17 cellular contexts compared by ENCODE assay signal in genomic region chr15:82140859-82141258, GRCh38.
DNase-seq lines count a peak whose midpoint lies in the region; ATAC-seq, FAIRE-seq and TF ChIP-seq lines count a peak whose summit lies in the region.
"Had no signal": no experiment of that assay in that cellular context is flagged by ENCODE, and none has a peak within 500 bp of the region (broad histone marks: within the 10 kb centered on the region; RNA-seq: fewer than 3 reads in every experiment).

No MANE protein-coding gene starts in this region.

- no peaks in the 10 kb centered on the region for H3F3A ChIP-seq in PC-9 (ENCODE audit: insufficient read depth, low read depth)
- H3F3A ChIP-seq in SK-N-SH (replicated peaks; ENCODE audit: insufficient read depth) = peaks cover 15% of the 10 kb centered on the region

- dilution Hi-C loops in IMR-90 (cut with HindIII; ENCODE audit: low sequenced_read_pairs, unreplicated experiment) = no loop called here

- CTCF ChIA-PET in IMR-90 (lab: Yijun Ruan, JAX) = interaction anchor here (1.0 to 1.8 kb wide), 4 partner anchors 10 to 58 kb away, joined by 3 to 16 read pairs (median 4); no protein-coding TSS in a partner anchor
- CTCF ChIA-PET in PC-9 (lab: Charles Lee) = interaction anchor here (1.6 kb wide), 1 partner anchor 33 kb away, joined by 10 read pairs; no protein-coding TSS in a partner anchor
- CTCF ChIA-PET in SK-N-SH (lab: Yijun Ruan, JAX) = interaction anchor here (0.9 to 2.5 kb wide), 10 partner anchors 9 to 98 kb away, joined by 3 to 15 read pairs (median 6); no protein-coding TSS in a partner anchor

- no peak overlapping the region for H3K56ac ChIP-seq in IMR-90 (ENCODE audit: extremely low read depth, insufficient read depth, low read length)

- H3K27me3 Mint-ChIP-seq in osteocyte (ENCODE audit: unreplicated experiment) = no peaks in the 10 kb centered on the region
- H3K27me3 Mint-ChIP-seq: activated naive CD8-positive, alpha-beta T cell treated with anti-CD3 and anti-CD28 coated beads, Interleukin-2, amount 10 ng/mL, durations not matched to agents 7 days and 5 days had no signal

- WGBS in IMR-90 (ENCODE audit: extremely low coverage in 2 of 2, insufficient read length in 1 of 2), 2 experiments = no CpG with 5 or more reads among the region's 2 CpGs
- 95% methylated on average over 2 of the region's 2 CpGs for WGBS in SK-N-SH (ENCODE audit: low lambda C conversion rate)

- H3K14ac ChIP-seq in IMR-90 (replicated peaks; ENCODE audit: low read depth, low read length) = no peak overlapping the region

- no peak for TF ChIP-seq POLR2A in IMR-90 (IDR thresholded peaks at IDR 0.05; ENCODE audit: low read depth, low read length)

- no peak for FAIRE-seq in HTR-8/SVneo (lab: Jason Lieb, UNC)
- FAIRE-seq: HepG2 had no signal

- H4K8ac ChIP-seq in IMR-90 (ENCODE audit: low read depth in 2 of 2, low read length in 2 of 2) = no peak overlapping the region

- no peak overlapping the region for H2AFZ ChIP-seq in IMR-90 (replicated peaks; ENCODE audit: low read length, poor library complexity)
- no peak overlapping the region for H2AFZ ChIP-seq in PC-9
- no peak overlapping the region for H2AFZ ChIP-seq in SK-N-SH (ENCODE audit: low read depth)

- H3K36me3 ChIP-seq in IMR-90 (ENCODE audit: control insufficient read depth, insufficient read depth, low read length) = peaks cover 2% of the 10 kb centered on the region; the same call in 1 of the 2 replicates
- H3K36me3 ChIP-seq in PC-9 (ENCODE audit: low read depth) = no peaks in the 10 kb centered on the region
- H3K36me3 ChIP-seq in SK-N-SH (replicated peaks in 1 of 2; ENCODE audit: control insufficient read depth in 1 of 2, insufficient read depth in 2 of 2, low read length in 1 of 2) = peaks cover 22 to 24% of the 10 kb centered on the region in 2 experiments
- H3K36me3 ChIP-seq: ovary had no signal

- H4K5ac ChIP-seq in IMR-90 (ENCODE audit: low read depth, low read length) = peak overlapping the region; percentile 64; the same call in 1 of the 2 replicates

- in situ Hi-C loops in IMR-90 (cut with MboI; ENCODE audit: low sequenced_read_pairs) = no loop called here

- peak overlapping the region; percentile 89 for H3K27ac Mint-ChIP-seq in osteocyte (ENCODE audit: unreplicated experiment)
- H3K27ac Mint-ChIP-seq: activated naive CD8-positive, alpha-beta T cell treated with anti-CD3 and anti-CD28 coated beads, Interleukin-2, amount 10 ng/mL, durations not matched to agents 7 days and 5 days had no signal

- H3K4me1 ChIP-seq in IMR-90 (ENCODE audit: control insufficient read depth, insufficient read depth, low read length) = peaks cover 7% of the 10 kb centered on the region
- H3K4me1 ChIP-seq in PC-9 (replicated peaks; ENCODE audit: insufficient read depth) = peaks cover 15% of the 10 kb centered on the region; the same call in 1 of the 2 replicates
- peaks cover 3% of the 10 kb centered on the region in 2 experiments; a peak in 3 of 4 replicates for H3K4me1 ChIP-seq in SK-N-SH (ENCODE audit: control insufficient read depth in 1 of 2, insufficient read depth in 2 of 2, low read depth in 1 of 2, low read length in 1 of 2)
- H3K4me1 ChIP-seq: testis had no signal

- H2AK9ac ChIP-seq in IMR-90 (replicated peaks; ENCODE audit: low read depth, low read length, poor library complexity) = no peak overlapping the region

- H3K9me3 ChIP-seq in IMR-90 (ENCODE audit: control insufficient read depth, insufficient read depth, low read length) (no peaks in the 10 kb centered on the region), PC-9 (ENCODE audit: insufficient read depth, low read depth) (no peaks in the 10 kb centered on the region), SK-N-SH (no peaks in the 10 kb centered on the region)
- H3K9me3 ChIP-seq: ovary, testis had no signal

- no peak overlapping the region for H2BK120ac ChIP-seq in IMR-90 (ENCODE audit: low read depth, low read length)

- POLR2A ChIA-PET in IMR-90 (lab: Charles Lee; ENCODE audit: unreplicated experiment) (no interaction called here), PC-9 (lab: Charles Lee; ENCODE audit: unreplicated experiment) (interaction anchor here (0.5 to 0.6 kb wide), 2 partner anchors 17 to 32 kb away, joined by 3 read pairs; no protein-coding TSS in a partner anchor), SK-N-SH (lab: Yijun Ruan, JAX) (interaction anchor here (1.2 kb wide), 1 partner anchor 95 kb away, joined by 3 read pairs; the partner anchor contains the start of gene MEX3B)

- TF ChIP-seq RAD21 in IMR-90 (IDR thresholded peaks at IDR 0.05; ENCODE audit: low read length) = no peak
- TF ChIP-seq RAD21 in SK-N-SH (IDR thresholded peaks at IDR 0.05; ENCODE audit: low read length) = no peak

- intact Hi-C loops in IMR-90 (cut with micrococcal nuclease) (no loop called here), PC-9 (cut with micrococcal nuclease; ENCODE audit: unreplicated experiment) (loop anchor here (10.0 kb wide), 1 partner anchor 1596 kb away; no protein-coding TSS in a partner anchor)

- peaks cover 11% of the 10 kb centered on the region for H3K36me3 Mint-ChIP-seq in osteocyte (ENCODE audit: unreplicated experiment)

- H3K9me2 ChIP-seq in PC-9 (ENCODE audit: insufficient read depth) (no peaks in the 10 kb centered on the region), SK-N-SH (no peaks in the 10 kb centered on the region)

- H3K27me3 ChIP-seq in IMR-90 (ENCODE audit: control insufficient read depth, insufficient read depth, low read length) (no peaks in the 10 kb centered on the region), PC-9 (ENCODE audit: insufficient read depth, low read depth) (no peaks in the 10 kb centered on the region), SK-N-SH (ENCODE audit: insufficient read depth) (no peaks in the 10 kb centered on the region)
- H3K27me3 ChIP-seq: ovary, testis had no signal

- DNase-seq in IMR-90 = no peak
- DNase-seq in PC-9 = peak in 1 of 2 experiments; percentile 80
- peak; percentile 83 for DNase-seq in epithelial cell of esophagus (ENCODE audit: low read depth)
- DNase-seq in osteocyte (ENCODE audit: extremely low spot score, unreplicated experiment) = no peak
- DNase-seq in HTR-8/SVneo (ENCODE audit: insufficient read length, low spot score) = no peak
- no peak for DNase-seq in SK-N-SH
- DNase-seq: activated CD4-positive, alpha-beta T cell treated with anti-CD3 and anti-CD28 coated beads, Interleukin-2, amount 50 U/mL, for 48 hours; activated naive CD8-positive, alpha-beta T cell treated with anti-CD3 and anti-CD28 coated beads, Interleukin-2, amount 10 ng/mL, durations not matched to agents 7 days and 5 days; activated T-cell treated with anti-CD3 and anti-CD28 coated beads, Interleukin-2, amount 50 U/mL, for 4 hours; hypothalamus; MM.1S; NCI-H1930; ovary; stimulated activated CD4-positive, alpha-beta T cell treated with anti-CD3 and anti-CD28 coated beads, Interleukin-4, amount 100 ng/mL, for 4 hours; testis had no signal

- H3K4me1 Mint-ChIP-seq in osteocyte (ENCODE audit: unreplicated experiment) = peaks cover 31% of the 10 kb centered on the region

- BruUV-seq in IMR-90 (replicated peaks; lab: Mats Ljungman, UMichigan) (no TSS peak), PC-9 (replicated peaks; lab: Mats Ljungman, UMichigan) (no TSS peak)

- H3K79me2 ChIP-seq in PC-9 (ENCODE audit: low read depth) (no peaks in the 10 kb centered on the region), SK-N-SH (ENCODE audit: insufficient read depth) (no peaks in the 10 kb centered on the region)

- H3K4me2 ChIP-seq in IMR-90 (ENCODE audit: low read depth, low read length) = no peak overlapping the region
- 0 out of 2 replicates have a peak overlapping the region, but pooled peaks have one; percentile 19 for H3K4me2 ChIP-seq in PC-9
- H3K4me2 ChIP-seq in SK-N-SH = no peak overlapping the region

- H4K20me1 ChIP-seq in IMR-90 (ENCODE audit: insufficient read depth, low read length) (no peaks in the 10 kb centered on the region), PC-9 (ENCODE audit: insufficient read depth) (no peaks in the 10 kb centered on the region), SK-N-SH (ENCODE audit: insufficient read depth) (no peaks in the 10 kb centered on the region)

- H3K4ac ChIP-seq in IMR-90 (ENCODE audit: low read depth, low read length) = no peak overlapping the region

- TF ChIP-seq CTCF in IMR-90 (conservative IDR thresholded peaks at IDR 0.05; ENCODE audit: low read depth, low read length) = no peak
- no peak for TF ChIP-seq CTCF in PC-9 (conservative IDR thresholded peaks at IDR 0.05)
- no peak for TF ChIP-seq CTCF in epithelial cell of esophagus (IDR thresholded peaks at IDR 0.05; ENCODE audit: insufficient read depth, low read depth, low read length, missing control alignments)
- TF ChIP-seq CTCF in osteocyte (IDR thresholded peaks at IDR 0.05) = no peak
- TF ChIP-seq CTCF in SK-N-SH (IDR thresholded peaks at IDR 0.05) = no peak

- no peak overlapping the region for H2BK15ac ChIP-seq in IMR-90 (ENCODE audit: low read depth, low read length)

- H3K4me3 Mint-ChIP-seq in osteocyte (ENCODE audit: unreplicated experiment) = no peak overlapping the region
- H3K4me3 Mint-ChIP-seq: activated naive CD8-positive, alpha-beta T cell treated with anti-CD3 and anti-CD28 coated beads, Interleukin-2, amount 10 ng/mL, durations not matched to agents 7 days and 5 days; activated T-cell treated with anti-CD3 and anti-CD28 coated beads, Interleukin-2, amount 50 U/mL, for 4 hours had no signal

- TF ChIP-seq EP300 in SK-N-SH (IDR thresholded peaks at IDR 0.05; ENCODE audit: borderline replicate concordance in 1 of 2, low read depth in 1 of 2, low read length in 1 of 2) = no peak

- H3K23ac ChIP-seq in IMR-90 (ENCODE audit: low read depth, low read length) = no peak overlapping the region

- no peak overlapping the region for H3K27ac ChIP-seq in IMR-90 (ENCODE audit: insufficient read depth, low read length)
- 0 out of 2 replicates have a peak overlapping the region, but pooled peaks have one; percentile 11 for H3K27ac ChIP-seq in PC-9
- peak overlapping the region in 1 of 2 experiments; percentile 48; a peak in 1 of 4 replicates for H3K27ac ChIP-seq in SK-N-SH (ENCODE audit: low read depth in 2 of 2, low read length in 1 of 2)
- H3K27ac ChIP-seq: ovary, testis had no signal

- no peak overlapping the region for H2AK5ac ChIP-seq in IMR-90 (ENCODE audit: low read depth, low read length)

- H3K9me3 Mint-ChIP-seq in osteocyte (ENCODE audit: unreplicated experiment) = no peaks in the 10 kb centered on the region
- H3K9me3 Mint-ChIP-seq: activated naive CD8-positive, alpha-beta T cell treated with anti-CD3 and anti-CD28 coated beads, Interleukin-2, amount 10 ng/mL, durations not matched to agents 7 days and 5 days; activated T-cell treated with anti-CD3 and anti-CD28 coated beads, Interleukin-2, amount 50 U/mL, for 4 hours had no signal

- H3K9me1 ChIP-seq in IMR-90 (ENCODE audit: insufficient read depth, low read length) = peaks cover 4% of the 10 kb centered on the region; the same call in 1 of the 2 replicates

- no peak overlapping the region for H2BK20ac ChIP-seq in IMR-90 (ENCODE audit: low read depth, low read length)

- H3K4me3 ChIP-seq in IMR-90 (ENCODE audit: insufficient read depth, low read depth, low read length) (no peak overlapping the region), PC-9 (no peak overlapping the region), epithelial cell of esophagus (ENCODE audit: low read length) (no peak overlapping the region), SK-N-SH (ENCODE audit: low read depth in 2 of 2, low read length in 1 of 2) (no peak overlapping the region)
- H3K4me3 ChIP-seq: ovary, testis had no signal

- no peak overlapping the region for H3K9ac ChIP-seq in IMR-90 (ENCODE audit: low read depth, low read length)
- H3K9ac ChIP-seq in SK-N-SH = no peak overlapping the region; the same call in 1 of the 2 replicates

- no peaks in the 10 kb centered on the region for H3K79me1 ChIP-seq in IMR-90 (ENCODE audit: low read depth in 1 of 2, low read length in 2 of 2)

- H3K18ac ChIP-seq in IMR-90 (ENCODE audit: low read depth, low read length) = peak overlapping the region; percentile 40; the same call in 1 of the 2 replicates

- peak overlapping the region; percentile 32 for H2BK5ac ChIP-seq in IMR-90 (ENCODE audit: low read depth, low read length, poor library complexity, severe bottlenecking)

- ATAC-seq in IMR-90 (ENCODE audit: low read depth) = no peak
- ATAC-seq in HG02571 (IDR thresholded peaks at IDR 0.05; ENCODE audit: unreplicated experiment) = no peak
- ATAC-seq: activated T-cell treated with anti-CD3 and anti-CD28 coated beads, Interleukin-2, amount 50 U/mL, for 4 hours; HepG2 had no signal

- H4K91ac ChIP-seq in IMR-90 (ENCODE audit: insufficient read depth, low read depth, low read length) = no peak overlapping the region
